1 cellular context compared by ENCODE assay signal in the genomic region with DNA sequence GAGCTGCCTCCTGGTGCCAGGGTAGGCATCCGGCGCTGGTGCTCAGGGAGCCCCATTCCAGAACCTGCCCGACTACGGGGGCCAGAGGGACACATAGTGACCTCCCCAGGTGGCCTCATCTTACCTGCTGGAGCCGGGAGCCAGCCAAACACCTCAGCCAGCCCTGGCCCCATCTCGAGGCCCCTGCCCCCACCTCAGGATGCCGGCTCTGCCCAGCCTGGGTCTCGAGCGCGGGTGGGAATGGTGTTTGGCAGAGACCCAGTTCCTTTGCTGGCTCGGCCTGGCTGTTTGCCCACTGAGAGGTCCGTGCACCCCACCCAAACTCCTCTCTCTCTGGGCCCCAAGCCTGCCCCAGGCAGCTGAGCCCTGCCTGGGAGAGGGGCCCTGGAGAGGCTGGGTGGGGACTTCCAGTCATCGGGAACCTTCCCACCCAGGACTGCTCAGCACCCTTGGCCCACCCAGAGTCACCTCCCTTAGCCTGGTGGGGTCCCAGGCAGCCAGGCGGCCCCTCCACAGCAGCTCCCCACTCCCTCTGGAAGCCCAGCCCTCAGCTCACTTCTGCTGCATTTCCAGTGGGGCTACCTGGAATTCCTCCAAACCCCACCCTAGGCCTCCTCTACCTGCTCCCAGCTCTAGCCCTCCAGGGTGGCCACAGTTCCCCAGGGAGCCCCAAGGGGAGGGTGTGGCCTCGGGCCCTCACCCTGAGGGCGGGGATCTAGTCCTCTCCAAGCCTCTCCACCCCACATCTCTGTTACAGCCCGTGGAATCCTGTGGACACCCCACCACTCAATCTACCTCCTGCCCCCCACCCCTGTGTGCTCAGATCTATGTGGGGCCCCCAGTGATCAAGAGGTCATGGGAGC.
TF ChIP-seq lines count a peak whose summit lies in the region.

No MANE protein-coding gene starts in this region.

TF ChIP-seq in HEK293, 187 proteins besides CTCF, POLR2A, EP300 and RAD21 (continued from another document):
- TF ChIP-seq, protein P1, sequence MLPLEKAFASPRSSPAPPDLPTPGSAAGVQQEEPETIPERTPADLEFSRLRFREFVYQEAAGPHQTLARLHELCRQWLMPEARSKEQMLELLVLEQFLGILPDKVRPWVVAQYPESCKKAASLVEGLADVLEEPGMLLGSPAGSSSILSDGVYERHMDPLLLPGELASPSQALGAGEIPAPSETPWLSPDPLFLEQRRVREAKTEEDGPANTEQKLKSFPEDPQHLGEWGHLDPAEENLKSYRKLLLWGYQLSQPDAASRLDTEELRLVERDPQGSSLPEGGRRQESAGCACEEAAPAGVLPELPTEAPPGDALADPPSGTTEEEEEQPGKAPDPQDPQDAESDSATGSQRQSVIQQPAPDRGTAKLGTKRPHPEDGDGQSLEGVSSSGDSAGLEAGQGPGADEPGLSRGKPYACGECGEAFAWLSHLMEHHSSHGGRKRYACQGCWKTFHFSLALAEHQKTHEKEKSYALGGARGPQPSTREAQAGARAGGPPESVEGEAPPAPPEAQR (tag by site-specific recombination; IDR thresholded peaks at IDR 0.05): no peak
- no peak for TF ChIP-seq ZNF521 (tag by site-specific recombination; IDR thresholded peaks at IDR 0.05)
- peak; percentile 49; the same call in 1 of the 2 replicates for TF ChIP-seq ZNF600 (tag by site-specific recombination; IDR thresholded peaks at IDR 0.05)
